Comparison of ENCODE assay signal across 8 cellular contexts in the genomic region with DNA sequence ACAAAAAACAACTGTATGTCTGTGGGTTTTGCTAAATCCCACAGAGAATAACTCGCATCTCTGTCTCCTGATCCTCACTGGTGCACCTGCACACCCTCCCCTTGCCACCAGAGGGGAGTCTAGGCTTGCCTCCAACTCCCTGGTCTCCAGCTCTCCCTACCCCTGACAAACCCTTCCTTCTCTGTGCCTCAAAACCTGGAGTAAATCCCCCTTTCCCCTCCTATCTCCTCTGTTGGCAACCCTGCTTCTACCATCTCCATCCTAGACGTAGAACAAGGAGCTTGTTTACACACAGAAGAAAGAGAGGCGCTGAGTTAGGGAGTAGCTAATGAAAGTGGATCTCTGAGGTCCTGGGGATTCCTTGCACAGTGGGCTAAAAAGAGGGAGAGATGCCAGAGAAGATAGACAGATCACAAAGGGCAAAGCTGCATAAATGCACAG. TPM values are rescaled to one million over a fixed set of nuclear protein-coding genes. Genes with fewer than 3 reads are reported as not detected.
DNase-seq lines count a peak whose midpoint lies in the region; ATAC-seq and TF ChIP-seq lines count a peak whose summit lies in the region.

No MANE protein-coding gene starts in this region.

- peaks cover 11% of the 10 kb centered on the region for H3K4me1 Mint-ChIP-seq in GM23338

- H3K4me1 ChIP-seq in GM23338 (ENCODE audit: insufficient read depth) (peaks cover 4% of the 10 kb centered on the region; the same call in 1 of the 2 replicates), ascending aorta (peaks cover 0 to 8% of the 10 kb centered on the region in 2 donors), hepatocyte (ENCODE audit: insufficient read depth) (peaks cover 7% of the 10 kb centered on the region)

- no peak overlapping the region; the same call in 2 of the 3 replicates for H3K4me3 Mint-ChIP-seq in GM23338

- in situ Hi-C loops in Caki2 (cut with HindIII; ENCODE audit: low pct_unique_long_range_greater_than_20kb, low sequenced_read_pairs) = no loop called here

- H3K9me3 ChIP-seq in ascending aorta (no peaks in the 10 kb centered on the region), hepatocyte (ENCODE audit: low read depth) (no peaks in the 10 kb centered on the region)

- H4K20me1 ChIP-seq in GM23338 (replicated peaks; ENCODE audit: insufficient read depth) = no peaks in the 10 kb centered on the region
- H4K20me1 ChIP-seq in hepatocyte (ENCODE audit: insufficient read depth, poor library complexity, severe bottlenecking) = no peaks in the 10 kb centered on the region

- H3K27ac ChIP-seq in GM23338 (ENCODE audit: low read depth) = no peak overlapping the region
- no peak overlapping the region for H3K27ac ChIP-seq in ascending aorta
- H3K27ac ChIP-seq in hepatocyte = no peak overlapping the region

- H3K4me3 ChIP-seq in GM23338 (no peak overlapping the region), ascending aorta (no peak overlapping the region), hepatocyte (no peak overlapping the region)

- peaks cover 13% of the 10 kb centered on the region for H3K27me3 Mint-ChIP-seq in GM23338 (ENCODE audit: insufficient read depth, low read depth, poor library complexity)

- no peaks in the 10 kb centered on the region for H3K36me3 Mint-ChIP-seq in GM23338 (ENCODE audit: low read depth)

- H3F3A ChIP-seq in GM23338 (replicated peaks; ENCODE audit: low read depth) = 0 out of 2 replicates have a peak, but pooled peaks cover 3% of the 10 kb centered on the region

- H3K36me3 ChIP-seq in GM23338 (ENCODE audit: insufficient read depth) (no peaks in the 10 kb centered on the region), ascending aorta (no peaks in the 10 kb centered on the region), hepatocyte (replicated peaks; ENCODE audit: insufficient read depth, low read depth) (no peaks in the 10 kb centered on the region)

- intact Hi-C loops in ascending aorta (cut with DNase I) = loop anchor here (5.0 kb wide), 2 partner anchors 85 to 140 kb away; partner anchors contain the start of gene PVRIG

- peak; percentile 82 for ATAC-seq in GM23338
- ATAC-seq in GM21737 (IDR thresholded peaks at IDR 0.05; ENCODE audit: unreplicated experiment) = no peak

- H3K9me3 Mint-ChIP-seq in GM23338 = no peaks in the 10 kb centered on the region

- H3K27ac Mint-ChIP-seq in GM23338 = no peak overlapping the region

- TF ChIP-seq CTCF in GM23338 (conservative IDR thresholded peaks at IDR 0.05; ENCODE audit: low read depth in 2 of 2) (peak; percentile 95 to 99), ascending aorta (IDR thresholded peaks at IDR 0.05) (peak; percentile 62 to 70 (median 69)), hepatocyte (IDR thresholded peaks at IDR 0.05; ENCODE audit: poor library complexity) (peak; percentile 81)

- H3K9me2 ChIP-seq in GM23338 (ENCODE audit: insufficient read depth) (no peaks in the 10 kb centered on the region), hepatocyte (replicated peaks; ENCODE audit: insufficient read depth) (no peaks in the 10 kb centered on the region)

- WGBS in hepatocyte (ENCODE audit: low lambda C conversion rate, missing lambda C conversion rate) = 18% methylated on average over 3 of the region's 3 CpGs

- DNase-seq in Caki2 (ENCODE audit: low read depth) (peak; percentile 56), GM23338 (ENCODE audit: low spot score) (peak; percentile 89), NCI-H128 (lab: John Stamatoyannopoulos, UW; ENCODE audit: unreplicated experiment) (peak; percentile 55), T follicular helper cell (ENCODE audit: low read depth) (peak; percentile 57), ascending aorta (ENCODE audit: low spot score in 2 of 2) (no peak), hepatocyte (ENCODE audit: low spot score) (peak; percentile 81)
- peak in 2 of 3 donors; percentile 44 to 50 for DNase-seq in stimulated activated CD4-positive, alpha-beta T cell treated with anti-CD3 and anti-CD28 coated beads, Interleukin-12 subunit alpha, Interleukin-12 subunit beta, amount 100 ng/mL, for 48 hours (ENCODE audit: low read depth in 2 of 3, low spot score in 1 of 3)

- H2AFZ ChIP-seq in GM23338 = peak overlapping the region; percentile 80
- no peak overlapping the region for H2AFZ ChIP-seq in hepatocyte

- H3K79me2 ChIP-seq in GM23338 (replicated peaks; ENCODE audit: insufficient read depth) (no peaks in the 10 kb centered on the region), hepatocyte (no peaks in the 10 kb centered on the region)

- H3K4me2 ChIP-seq in GM23338 (no peak overlapping the region), hepatocyte (no peak overlapping the region)

- H3K27me3 ChIP-seq in GM23338 (ENCODE audit: insufficient read depth) = peaks cover 18% of the 10 kb centered on the region
- no peaks in the 10 kb centered on the region for H3K27me3 ChIP-seq in ascending aorta
- H3K27me3 ChIP-seq in hepatocyte = no peaks in the 10 kb centered on the region

TF ChIP-seq in GM23338, 12 proteins besides CTCF, POLR2A, EP300 and RAD21 (continues in another document):
- TF ChIP-seq, protein P1, sequence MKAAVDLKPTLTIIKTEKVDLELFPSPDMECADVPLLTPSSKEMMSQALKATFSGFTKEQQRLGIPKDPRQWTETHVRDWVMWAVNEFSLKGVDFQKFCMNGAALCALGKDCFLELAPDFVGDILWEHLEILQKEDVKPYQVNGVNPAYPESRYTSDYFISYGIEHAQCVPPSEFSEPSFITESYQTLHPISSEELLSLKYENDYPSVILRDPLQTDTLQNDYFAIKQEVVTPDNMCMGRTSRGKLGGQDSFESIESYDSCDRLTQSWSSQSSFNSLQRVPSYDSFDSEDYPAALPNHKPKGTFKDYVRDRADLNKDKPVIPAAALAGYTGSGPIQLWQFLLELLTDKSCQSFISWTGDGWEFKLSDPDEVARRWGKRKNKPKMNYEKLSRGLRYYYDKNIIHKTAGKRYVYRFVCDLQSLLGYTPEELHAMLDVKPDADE (IDR thresholded peaks at IDR 0.05) = no peak
- TF ChIP-seq POLR2AphosphoS5 (IDR thresholded peaks at IDR 0.05; ENCODE audit: low read depth) = no peak
- no peak for TF ChIP-seq JUNB (IDR thresholded peaks at IDR 0.05; ENCODE audit: unreplicated experiment)
- TF ChIP-seq ZNF114 (CRISPR knock-in tag; IDR thresholded peaks at IDR 0.05) = no peak

RNA-seq across cellular contexts. Expression of gene MBLAC1, which starts 6.0 kb away (rescaled TPM):
- 0.52 and 2.5 TPM in 2 replicates for total RNA-seq in Caki2 (2014; rRNA removed; shearing (Covaris generic); ENCODE audit: low replicate concordance)
- total RNA-seq in GM23338 (2014; rRNA removed; shearing (Covaris generic)) = 5.0 and 5.7 TPM in 2 replicates
- polyA plus RNA-seq in GM23338 (2016; fragmentation: Nextera tagmentation; extraction: Ambion mirVana) (2.4 and 2.7 TPM in 2 replicates), hepatocyte (3.7 and 4.5 TPM in 2 replicates)
- total RNA-seq in ascending aorta (not detected), hepatocyte (2.7 and 3.2 TPM in 2 replicates)

RNA-seq across cellular contexts. Expression of gene CNPY4, which starts 13.3 kb away (rescaled TPM):
- 9.5 and 25.8 TPM in 2 replicates for total RNA-seq in Caki2 (2014; rRNA removed; shearing (Covaris generic); ENCODE audit: low replicate concordance)
- 11.3 and 12.0 TPM in 2 replicates for total RNA-seq in GM23338 (2014; rRNA removed; shearing (Covaris generic))
- polyA plus RNA-seq in GM23338 (2016; fragmentation: Nextera tagmentation; extraction: Ambion mirVana) = 10.7 and 11.1 TPM in 2 replicates
- 1.4 TPM for total RNA-seq in ascending aorta
- total RNA-seq in hepatocyte = 19.5 and 28.1 TPM in 2 replicates
- 21.3 and 27.4 TPM in 2 replicates for polyA plus RNA-seq in hepatocyte

RNA-seq across cellular contexts. Expression of gene TAF6, which starts 13.6 kb away (rescaled TPM):
- total RNA-seq in Caki2 (2014; rRNA removed; shearing (Covaris generic); ENCODE audit: low replicate concordance) = 17.8 and 29.7 TPM in 2 replicates
- 125 and 141 TPM in 2 replicates for total RNA-seq in GM23338 (2014; rRNA removed; shearing (Covaris generic))
- polyA plus RNA-seq in GM23338 (2016; fragmentation: Nextera tagmentation; extraction: Ambion mirVana) (54.9 and 56.3 TPM in 2 replicates), hepatocyte (44.2 and 44.3 TPM in 2 replicates)
- total RNA-seq in ascending aorta (103 TPM), hepatocyte (13.3 and 29.2 TPM in 2 replicates)

RNA-seq across cellular contexts. Expression of gene LAMTOR4, which starts 16.0 kb away (rescaled TPM):
- 63.0 and 126 TPM in 2 replicates for total RNA-seq in Caki2 (2014; rRNA removed; shearing (Covaris generic); ENCODE audit: low replicate concordance)
- total RNA-seq in GM23338 (2014; rRNA removed; shearing (Covaris generic)) = 138 and 145 TPM in 2 replicates
- polyA plus RNA-seq in GM23338 (2016; fragmentation: Nextera tagmentation; extraction: Ambion mirVana) (329 and 333 TPM in 2 replicates), hepatocyte (198 and 228 TPM in 2 replicates)
- total RNA-seq in ascending aorta (131 TPM), hepatocyte (80.1 and 90.5 TPM in 2 replicates)

RNA-seq across cellular contexts. Expression of gene TRAPPC14, which starts 25.8 kb away (rescaled TPM):
- total RNA-seq in Caki2 (2014; rRNA removed; shearing (Covaris generic); ENCODE audit: low replicate concordance) = 2.2 and 2.3 TPM in 2 replicates
- total RNA-seq in GM23338 (2014; rRNA removed; shearing (Covaris generic)) = 12.3 and 15.7 TPM in 2 replicates
- polyA plus RNA-seq in GM23338 (2016; fragmentation: Nextera tagmentation; extraction: Ambion mirVana) (9.3 and 9.8 TPM in 2 replicates), hepatocyte (18.5 and 22.3 TPM in 2 replicates)
- total RNA-seq in ascending aorta (22.0 TPM), hepatocyte (7.7 and 14.7 TPM in 2 replicates)

Comparison
In these comparisons a context has a peak if more than half of its experiments do, and no peak if none do; other contexts are left out.
1. DNase-seq: peak in Caki2 (single experiment), GM23338 (single experiment), NCI-H128 (single experiment), T follicular helper cell (single experiment), hepatocyte (single experiment) and stimulated activated CD4-positive, alpha-beta T cell treated with anti-CD3 and anti-CD28 coated beads, Interleukin-12 subunit alpha, Interleukin-12 subunit beta, amount 100 ng/mL, for 48 hours (2 of 3); none in ascending aorta (0 of 2).
2. Peak in every context shown above with its lines, with median percentiles within 50 percentile points of each other: CTCF ChIP-seq.